ENCODE assay signal across 12 cellular contexts in the genomic region with DNA sequence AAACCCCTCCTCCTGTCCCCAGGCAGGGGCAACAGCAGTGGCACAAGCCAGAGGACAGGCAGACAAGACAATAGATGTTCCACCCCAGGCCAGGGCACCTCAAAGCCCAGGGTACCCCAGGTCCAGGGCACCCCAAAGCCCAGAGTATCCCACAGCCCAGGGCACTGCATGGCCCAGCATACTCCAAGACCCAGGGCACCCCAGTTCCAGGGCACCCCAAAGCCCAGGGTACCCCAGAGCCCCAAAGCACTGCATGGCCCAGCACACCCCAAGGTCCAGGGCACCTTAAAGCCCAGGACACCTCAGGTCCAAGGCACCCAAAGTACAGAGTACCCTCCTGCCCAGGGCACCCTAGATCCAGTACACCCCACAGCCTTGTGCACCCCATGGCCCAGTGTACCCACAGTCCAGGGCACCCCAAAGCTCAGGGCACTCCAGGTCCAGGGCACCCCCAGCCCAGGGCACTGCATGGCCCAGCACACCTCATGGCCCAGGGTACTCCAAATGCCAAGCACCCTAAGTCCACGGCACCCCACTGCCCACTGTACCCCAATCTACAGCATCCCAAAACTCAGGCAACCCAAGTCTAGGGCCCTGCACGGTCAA. TPM values are rescaled to one million over a fixed set of nuclear protein-coding genes. Genes with fewer than 3 reads are reported as not detected.
DNase-seq lines count a peak whose midpoint lies in the region; ATAC-seq, FAIRE-seq and TF ChIP-seq lines count a peak whose summit lies in the region.
"Had no signal": no experiment of that assay in that cellular context is flagged by ENCODE, and none has a peak within 500 bp of the region (broad histone marks: within the 10 kb centered on the region; RNA-seq: fewer than 3 reads in every experiment).

No MANE protein-coding gene starts in this region.

- in situ Hi-C loops in transverse colon (cut with MboI; ENCODE audit: low pct_ligation_motif_present in 1 of 4, low pct_unique_long_range_greater_than_20kb in 1 of 4, low sequenced_read_pairs in 3 of 4): no loop called here

- peak; percentile 61 for DNase-seq in AG08396 (ENCODE audit: low spot score)
- peak; percentile 64 for DNase-seq in GM19239 (ENCODE audit: insufficient read length, low spot score)
- no peak for DNase-seq in bronchial epithelial cell (ENCODE audit: low read depth)
- DNase-seq in naive thymus-derived CD4-positive, alpha-beta T cell: no peak
- DNase-seq in transverse colon: no peak
- DNase-seq in uterus: no peak
- DNase-seq in DMS153 treated with DMSO at 0.1 percent for 48 hours (lab: John Stamatoyannopoulos, UW; ENCODE audit: unreplicated experiment): no peak

- CTCF ChIA-PET in naive thymus-derived CD4-positive, alpha-beta T cell (lab: Charles Lee): no interaction called here

- H3K4me1 ChIP-seq in naive thymus-derived CD4-positive, alpha-beta T cell (ENCODE audit: control insufficient read depth in 2 of 2, insufficient read depth in 2 of 2, low read length in 2 of 2): no peaks in the 10 kb centered on the region
- H3K4me1 ChIP-seq in transverse colon (peaks cover 0 to 13% (median 7%) of the 10 kb centered on the region in 4 donors), uterus (peaks cover 0 to 5% of the 10 kb centered on the region in 2 donors)

- intact Hi-C loops in naive thymus-derived CD4-positive, alpha-beta T cell (cut with micrococcal nuclease): no loop called here
- intact Hi-C loops in transverse colon (cut with DNase I; ENCODE audit: low total_unique reads): no loop called here
- intact Hi-C loops in uterus (cut with DNase I; ENCODE audit: low total_unique reads): no loop called here

- ATAC-seq in naive thymus-derived CD4-positive, alpha-beta T cell: peak; percentile 57
- no peak for ATAC-seq in GM19463 (IDR thresholded peaks at IDR 0.05; ENCODE audit: unreplicated experiment)
- ATAC-seq: effector memory CD8-positive, alpha-beta T cell; HCT116 had no signal

- H3K27me3 Mint-ChIP-seq in naive thymus-derived CD4-positive, alpha-beta T cell: peaks cover 0 to 8% (median 3%) of the 10 kb centered on the region in 5 donors

- H3K27ac Mint-ChIP-seq in naive thymus-derived CD4-positive, alpha-beta T cell: no peak overlapping the region
- H3K27ac Mint-ChIP-seq: effector memory CD8-positive, alpha-beta T cell had no signal

- H3K36me3 Mint-ChIP-seq in naive thymus-derived CD4-positive, alpha-beta T cell: no peaks in the 10 kb centered on the region
- H3K36me3 Mint-ChIP-seq: CD8-positive, alpha-beta memory T cell had no signal

- H3K36me3 ChIP-seq in bronchial epithelial cell (ENCODE audit: control insufficient read depth, insufficient read depth, low read length) (peaks cover 15% of the 10 kb centered on the region), transverse colon (no peaks in the 10 kb centered on the region), uterus (no peaks in the 10 kb centered on the region)
- no peaks in the 10 kb centered on the region for H3K36me3 ChIP-seq in naive thymus-derived CD4-positive, alpha-beta T cell (ENCODE audit: control insufficient read depth in 2 of 3, insufficient read depth in 3 of 3, low read length in 3 of 3)

- H3K27ac ChIP-seq in naive thymus-derived CD4-positive, alpha-beta T cell (ENCODE audit: low read depth, low read length): no peak overlapping the region
- H3K27ac ChIP-seq in transverse colon (no peak overlapping the region), uterus (no peak overlapping the region)

- WGBS in transverse colon (ENCODE audit: low coverage in 1 of 2), 2 donors: 100% methylated on average over 1 of the region's 2 CpGs; no CpG with 5 or more reads in 1 of the 2 donors

- TF ChIP-seq POLR2A in transverse colon (IDR thresholded peaks at IDR 0.05): no peak
- no peak for TF ChIP-seq POLR2A in uterus (IDR thresholded peaks at IDR 0.05)

- H3K4me1 Mint-ChIP-seq in naive thymus-derived CD4-positive, alpha-beta T cell: peaks cover 0 to 3% (median 0%) of the 10 kb centered on the region in 7 donors

- no peak overlapping the region for H3K4me3 Mint-ChIP-seq in naive thymus-derived CD4-positive, alpha-beta T cell
- H3K4me3 Mint-ChIP-seq: effector memory CD8-positive, alpha-beta T cell had no signal

- TF ChIP-seq EP300 in transverse colon (IDR thresholded peaks at IDR 0.05; ENCODE audit: low read depth): no peak

- H3K9me3 ChIP-seq in naive thymus-derived CD4-positive, alpha-beta T cell (ENCODE audit: control insufficient read depth in 2 of 3, low read length in 3 of 3): no peaks in the 10 kb centered on the region
- no peaks in the 10 kb centered on the region for H3K9me3 ChIP-seq in transverse colon
- no peaks in the 10 kb centered on the region for H3K9me3 ChIP-seq in uterus

- H3K4me3 ChIP-seq in bronchial epithelial cell (ENCODE audit: low read depth, low read length): no peak overlapping the region
- H3K4me3 ChIP-seq in naive thymus-derived CD4-positive, alpha-beta T cell (ENCODE audit: low read length): no peak overlapping the region
- H3K4me3 ChIP-seq in transverse colon: no peak overlapping the region
- no peak overlapping the region for H3K4me3 ChIP-seq in uterus

- FAIRE-seq in GM19239 (lab: Jason Lieb, UNC): no peak
- FAIRE-seq in bronchial epithelial cell (lab: Jason Lieb, UNC): peak; percentile 92
- FAIRE-seq: astrocyte had no signal

- H3K9me3 Mint-ChIP-seq in naive thymus-derived CD4-positive, alpha-beta T cell: no peaks in the 10 kb centered on the region
- H3K9me3 Mint-ChIP-seq: CD8-positive, alpha-beta memory T cell; effector memory CD8-positive, alpha-beta T cell had no signal

- POLR2A ChIA-PET in naive thymus-derived CD4-positive, alpha-beta T cell (lab: Charles Lee): no interaction called here

- H3K27me3 ChIP-seq in bronchial epithelial cell (ENCODE audit: control insufficient read depth, insufficient read depth, low read length) (no peaks in the 10 kb centered on the region), transverse colon (peaks cover 8% of the 10 kb centered on the region), uterus (no peaks in the 10 kb centered on the region)
- H3K27me3 ChIP-seq in naive thymus-derived CD4-positive, alpha-beta T cell (ENCODE audit: control insufficient read depth in 2 of 2, insufficient read depth in 2 of 2, low read length in 2 of 2): no peaks in the 10 kb centered on the region

- TF ChIP-seq CTCF in bronchial epithelial cell (IDR thresholded peaks at IDR 0.05; ENCODE audit: insufficient read depth, low read length, severe bottlenecking) (no peak), transverse colon (IDR thresholded peaks at IDR 0.05) (no peak), uterus (IDR thresholded peaks at IDR 0.05) (no peak)

RNA-seq across cellular contexts. Expression of a gene that starts 6.1 kb away (rescaled TPM):
- total RNA-seq in bronchial epithelial cell (31.6 and 45.3 TPM in 2 replicates), transverse colon (10 to 100 TPM in 1 of 4 donors, 1 to 10 TPM in 3; 5.4 to 29.9 (median 6.6) TPM), uterus (10 to 100 TPM in 2 of 4 donors, 1 to 10 TPM in 2; 7.6 to 27.4 (median 11.9) TPM)
- total RNA-seq in naive thymus-derived CD4-positive, alpha-beta T cell: 1 to 10 TPM in 3 of 5 experiments, under 1 TPM in 2; 0.27 to 5.7 (median 2.2) TPM
- polyA plus RNA-seq in naive thymus-derived CD4-positive, alpha-beta T cell: under 1 TPM in 1 of 2 donors, not detected in 1; 0.21 TPM

RNA-seq across cellular contexts. Expression of a gene that starts 18.6 kb away (rescaled TPM):
- total RNA-seq in bronchial epithelial cell (31.9 and 45.4 TPM in 2 replicates), transverse colon (10 to 100 TPM; 17.0 to 53.9 (median 32.6) TPM), uterus (10 to 100 TPM in 3 of 4 donors, not detected in 1; 11.0 to 22.3 (median 13.2) TPM)
- total RNA-seq in naive thymus-derived CD4-positive, alpha-beta T cell: 10 to 100 TPM; 17.3 to 29.6 (median 20.6) TPM
- 10 to 100 TPM; 17.4 to 20.1 TPM for polyA plus RNA-seq in naive thymus-derived CD4-positive, alpha-beta T cell

Comparison
In these comparisons a context has a peak if more than half of its experiments do, and no peak if none do; other contexts are left out.
1. DNase-seq: peak in AG08396 (single experiment) and GM19239 (single experiment); none in bronchial epithelial cell (single experiment), naive thymus-derived CD4-positive, alpha-beta T cell (0 of 9), transverse colon (single experiment), uterus (0 of 2) and DMS153 treated with DMSO at 0.1 percent for 48 hours (single experiment).